Comparison of ENCODE assay signal across 1 cellular context in genomic region chr17:7836596-7837374, GRCh38.
A peak's percentile ranks its signal among the peaks of the same experiment; 100 is the strongest.
TF ChIP-seq lines count a peak whose summit lies in the region.

No MANE protein-coding gene starts in this region.

TF ChIP-seq in HepG2, 621 proteins besides CTCF, POLR2A, EP300 and RAD21 (continued from another document and continues in another):
- peak; percentile 97 for TF ChIP-seq PAXIP1 (CRISPR knock-in tag; conservative IDR thresholded peaks at IDR 0.05)
- peak; percentile 95 for TF ChIP-seq NR2F2 (IDR thresholded peaks at IDR 0.05; ENCODE audit: borderline replicate concordance, low read depth)
- TF ChIP-seq ZNF614 (CRISPR knock-in tag; IDR thresholded peaks at IDR 0.05; ENCODE audit: borderline replicate concordance) = peak; percentile 80; the same call in 1 of the 2 replicates
- TF ChIP-seq ATF7-NPFF (CRISPR knock-in tag; IDR thresholded peaks at IDR 0.05; ENCODE audit: low read depth) = peak; percentile 88
- peak; percentile 85 for TF ChIP-seq BCL6 (CRISPR knock-in tag; IDR thresholded peaks at IDR 0.05)
- peak; percentile 96 for TF ChIP-seq KDM6A (CRISPR knock-in tag; IDR thresholded peaks at IDR 0.05; ENCODE audit: low read depth)
- peak; percentile 97 for TF ChIP-seq ATF3 (CRISPR knock-in tag; IDR thresholded peaks at IDR 0.05)
- no peak for TF ChIP-seq ZSCAN12 (CRISPR knock-in tag; IDR thresholded peaks at IDR 0.05)
- peak; percentile 95; the same call in 1 of the 2 replicates for TF ChIP-seq FOXK1 (CRISPR knock-in tag; IDR thresholded peaks at IDR 0.05; ENCODE audit: borderline replicate concordance, low read depth)
- peak; percentile 93 for TF ChIP-seq BORCS8-MEF2B (CRISPR knock-in tag; IDR thresholded peaks at IDR 0.05)
- peak; percentile 72; the same call in 1 of the 2 replicates for TF ChIP-seq ZHX2 (IDR thresholded peaks at IDR 0.05; ENCODE audit: low read depth)
- no peak for TF ChIP-seq ZHX2 (CRISPR knock-in tag; IDR thresholded peaks at IDR 0.05; ENCODE audit: borderline replicate concordance)
- TF ChIP-seq ZNF776 (CRISPR knock-in tag; IDR thresholded peaks at IDR 0.05) = peak; percentile 37; the same call in 1 of the 2 replicates
- peak; percentile 34; the same call in 1 of the 2 replicates for TF ChIP-seq ZNF451 (CRISPR knock-in tag; IDR thresholded peaks at IDR 0.05)
- 0 out of 2 replicates have a peak, but pooled peaks have one; percentile 50 for TF ChIP-seq ZNF234 (CRISPR knock-in tag; conservative IDR thresholded peaks at IDR 0.05)
- 0 out of 2 replicates have a peak, but pooled peaks have one; percentile 69 for TF ChIP-seq ZNF839 (CRISPR knock-in tag; IDR thresholded peaks at IDR 0.05; ENCODE audit: borderline replicate concordance)
- TF ChIP-seq RARG (CRISPR knock-in tag; IDR thresholded peaks at IDR 0.05; ENCODE audit: low read depth) = no peak; the same call in 1 of the 2 replicates
- TF ChIP-seq TBX3 (IDR thresholded peaks at IDR 0.05; ENCODE audit: borderline replicate concordance) = peak; percentile 97
- peak; percentile 85 for TF ChIP-seq HNF1A (IDR thresholded peaks at IDR 0.05; ENCODE audit: low read depth)
- TF ChIP-seq HNF1A (CRISPR knock-in tag; IDR thresholded peaks at IDR 0.05; ENCODE audit: borderline replicate concordance) = peak; percentile 89; the same call in 1 of the 2 replicates
- TF ChIP-seq CREB1 (IDR thresholded peaks at IDR 0.05) = peak; percentile 85
- peak; percentile 89 for TF ChIP-seq CREB1 (CRISPR knock-in tag; IDR thresholded peaks at IDR 0.05)
- peak; percentile 98; the same call in 1 of the 2 replicates for TF ChIP-seq ZNF788 (CRISPR knock-in tag; IDR thresholded peaks at IDR 0.05; ENCODE audit: borderline replicate concordance)
- peak; percentile 63 for TF ChIP-seq ZFX (CRISPR knock-in tag; IDR thresholded peaks at IDR 0.05; ENCODE audit: low read depth)
- no peak for TF ChIP-seq PBX3 (CRISPR knock-in tag; IDR thresholded peaks at IDR 0.05; ENCODE audit: borderline replicate concordance)
- TF ChIP-seq HBP1 (CRISPR knock-in tag; IDR thresholded peaks at IDR 0.05; ENCODE audit: low read depth) = peak; percentile 40; the same call in 1 of the 2 replicates
- no peak for TF ChIP-seq ZNF260 (CRISPR knock-in tag; IDR thresholded peaks at IDR 0.05; ENCODE audit: borderline replicate concordance, low read depth)
- peak; percentile 99 for TF ChIP-seq ZFP91 (CRISPR knock-in tag; IDR thresholded peaks at IDR 0.05; ENCODE audit: borderline replicate concordance)
- no peak for TF ChIP-seq DNMT1 (CRISPR knock-in tag; IDR thresholded peaks at IDR 0.05)
- TF ChIP-seq KDM3A (CRISPR knock-in tag; IDR thresholded peaks at IDR 0.05; ENCODE audit: low read depth) = peak; percentile 33; the same call in 1 of the 2 replicates
- peak; percentile 99 for TF ChIP-seq PHF21A (CRISPR knock-in tag; IDR thresholded peaks at IDR 0.05)
- peak; percentile 91 for TF ChIP-seq ESRRA (CRISPR knock-in tag; IDR thresholded peaks at IDR 0.05; ENCODE audit: low read depth)
- peak; percentile 60; the same call in 1 of the 2 replicates for TF ChIP-seq ZBTB2 (CRISPR knock-in tag; IDR thresholded peaks at IDR 0.05; ENCODE audit: low read depth)
- TF ChIP-seq FOXC1 (CRISPR knock-in tag; IDR thresholded peaks at IDR 0.05; ENCODE audit: borderline replicate concordance) = peak; percentile 88
- peak; percentile 34; the same call in 1 of the 2 replicates for TF ChIP-seq ZNF136 (CRISPR knock-in tag; IDR thresholded peaks at IDR 0.05; ENCODE audit: low read depth)
- TF ChIP-seq JARID2 (CRISPR knock-in tag; IDR thresholded peaks at IDR 0.05; ENCODE audit: insufficient replicate concordance) = no peak
- TF ChIP-seq SIN3A (IDR thresholded peaks at IDR 0.05; ENCODE audit: borderline replicate concordance, low read depth, low read length) = peak; percentile 99
- TF ChIP-seq ETV6 (CRISPR knock-in tag; conservative IDR thresholded peaks at IDR 0.05) = peak; percentile 67; the same call in 1 of the 2 replicates
- TF ChIP-seq SRY (CRISPR knock-in tag; IDR thresholded peaks at IDR 0.05) = peak; percentile 48; the same call in 1 of the 2 replicates
- TF ChIP-seq ZNF660 (CRISPR knock-in tag; IDR thresholded peaks at IDR 0.05; ENCODE audit: borderline replicate concordance, low read depth) = no peak
- peak; percentile 89; the same call in 1 of the 2 replicates for TF ChIP-seq YEATS2 (CRISPR knock-in tag; IDR thresholded peaks at IDR 0.05; ENCODE audit: borderline replicate concordance)
